In the genomic region with DNA sequence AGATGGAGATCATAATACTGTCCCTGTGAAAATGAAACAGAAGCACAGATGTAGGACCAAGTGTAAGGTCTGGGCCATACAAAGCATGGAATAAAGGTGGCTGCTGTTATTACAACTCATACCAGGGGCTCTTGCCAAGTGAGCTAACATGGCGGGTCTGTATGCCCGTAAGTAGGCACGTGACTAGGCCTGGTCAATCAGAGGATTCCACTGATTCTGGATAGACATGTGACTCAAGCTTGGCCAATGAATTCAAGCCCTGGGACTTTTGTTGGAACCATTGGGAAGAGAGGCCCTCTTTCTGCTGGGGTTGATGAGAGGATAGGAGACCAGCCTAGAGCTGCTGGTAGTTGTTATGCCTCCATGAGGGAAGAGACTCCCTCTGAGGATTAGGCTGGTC, we compare ENCODE assay signal across 9 cellular contexts. TPM values are rescaled to one million over a fixed set of nuclear protein-coding genes. Genes with fewer than 3 reads are reported as not detected.
"Had no signal": no experiment of that assay in that cellular context is flagged by ENCODE, and none has a peak within 500 bp of the region (broad histone marks: within the 10 kb centered on the region; RNA-seq: fewer than 3 reads in every experiment).

No MANE protein-coding gene starts in this region.

- H3K9ac ChIP-seq: KMS-11 had no signal

- ATAC-seq: GM23338 had no signal

- H3K4me3 ChIP-seq: GM23338 had no signal

- H2AFZ ChIP-seq: GM23338 had no signal

- H3K27ac ChIP-seq: KMS-11 had no signal

- H3K9me3 Mint-ChIP-seq: GM23338, H9 had no signal

- H3K4me2 ChIP-seq: GM23338, KMS-11 had no signal

- H3K27ac Mint-ChIP-seq: GM23338, H9 had no signal

- DNase-seq: H9, HCEC 1CT, IMR-90, KBM-7 had no signal

- H3K4me1 Mint-ChIP-seq: GM23338 had no signal

- H3K4me3 Mint-ChIP-seq: GM23338, H9 had no signal

- FAIRE-seq: H1, H54, HTR-8/SVneo had no signal

RNA-seq across cellular contexts. Expression of a gene that starts 47.8 kb away (rescaled TPM):
- total RNA-seq: IMR-90 had no signal
- polyA plus RNA-seq: IMR-90 had no signal
